14 cellular contexts compared by ENCODE assay signal in the genomic region with DNA sequence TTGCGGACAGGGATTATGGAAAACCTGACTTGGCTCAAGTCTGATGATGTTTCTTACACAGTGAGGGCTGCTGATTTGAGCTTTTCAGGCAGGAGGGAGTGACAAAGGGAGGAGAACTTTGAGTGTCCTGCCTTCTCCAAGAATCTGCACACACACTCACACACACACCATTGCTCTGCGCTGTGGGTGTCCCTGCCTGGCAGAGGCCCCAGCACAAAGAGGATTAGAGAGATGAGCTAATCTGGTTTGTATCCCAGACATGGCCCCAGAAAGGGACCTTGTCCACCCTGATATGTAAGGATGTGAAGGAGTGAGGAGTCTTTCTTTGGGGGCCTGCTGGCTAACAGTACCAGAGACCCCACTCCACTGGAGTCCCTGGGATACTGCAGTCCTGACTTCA. TPM values are rescaled to one million over a fixed set of nuclear protein-coding genes. Genes with fewer than 3 reads are reported as not detected.
A peak's percentile ranks its signal among the peaks of the same experiment; 100 is the strongest.
DNase-seq lines count a peak whose midpoint lies in the region; ATAC-seq and TF ChIP-seq lines count a peak whose summit lies in the region.
"Had no signal": no experiment of that assay in that cellular context is flagged by ENCODE, and none has a peak within 500 bp of the region (broad histone marks: within the 10 kb centered on the region; RNA-seq: fewer than 3 reads in every experiment).

No MANE protein-coding gene starts in this region.

- H3K36me3 ChIP-seq in left ventricle myocardium inferior (no peaks in the 10 kb centered on the region), right atrium auricular region (no peaks in the 10 kb centered on the region), iPS-20b (ENCODE audit: insufficient read depth, low read depth, low read length) (no peaks in the 10 kb centered on the region), vagina (no peaks in the 10 kb centered on the region), body of pancreas (replicated peaks in 1 of 2; ENCODE audit: insufficient read depth in 1 of 2, low read depth in 2 of 2) (no peaks in the 10 kb centered on the region)
- H3K36me3 ChIP-seq: BLaER1 treated with 17β-estradiol and CSF1 and Interleukin-3, amounts not matched to agents 10 nM and 100 nM; Peyer's patch had no signal

- peaks cover 73% of the 10 kb centered on the region for H3K27me3 Mint-ChIP-seq in activated naive CD8-positive, alpha-beta T cell treated with anti-CD3 and anti-CD28 coated beads, Interleukin-2, amount 10 ng/mL, durations not matched to agents 7 days and 5 days

- H3K27ac Mint-ChIP-seq in activated naive CD8-positive, alpha-beta T cell treated with anti-CD3 and anti-CD28 coated beads, Interleukin-2, amount 10 ng/mL, durations not matched to agents 7 days and 5 days = no peak overlapping the region

- DNase-seq in left ventricle myocardium inferior (no peak), right atrium auricular region (ENCODE audit: low spot score) (no peak), vagina (ENCODE audit: extremely low spot score in 2 of 2) (no peak), cortex of kidney (lab: John Stamatoyannopoulos, UW) (no peak), body of pancreas (no peak)
- DNase-seq in activated naive CD8-positive, alpha-beta T cell treated with anti-CD3 and anti-CD28 coated beads, Interleukin-2, amount 10 ng/mL, durations not matched to agents 7 days and 5 days = no peak
- DNase-seq: activated CD4-positive, CD25-positive, alpha-beta regulatory T cell; islet precursor cell; NCI-H187; Peyer's patch; trophoblast cell had no signal

- H3K4me1 ChIP-seq in left ventricle myocardium inferior (peaks cover 27% of the 10 kb centered on the region), right atrium auricular region (peaks cover 0 to 33% of the 10 kb centered on the region in 2 donors), iPS-20b (ENCODE audit: insufficient read depth, low read length) (no peaks in the 10 kb centered on the region; the same call in 1 of the 2 replicates), vagina (peaks cover 28% of the 10 kb centered on the region), body of pancreas (peaks cover 16% of the 10 kb centered on the region)

- TF ChIP-seq CTCF in left ventricle myocardium inferior (IDR thresholded peaks at IDR 0.05; ENCODE audit: borderline replicate concordance) (no peak), right atrium auricular region (IDR thresholded peaks at IDR 0.05) (no peak), vagina (IDR thresholded peaks at IDR 0.05) (no peak), body of pancreas (IDR thresholded peaks at IDR 0.05) (no peak)

- H3K4me3 Mint-ChIP-seq in activated naive CD8-positive, alpha-beta T cell treated with anti-CD3 and anti-CD28 coated beads, Interleukin-2, amount 10 ng/mL, durations not matched to agents 7 days and 5 days = peak overlapping the region; percentile 37

- TF ChIP-seq POLR2A in vagina (IDR thresholded peaks at IDR 0.05) = no peak
- no peak for TF ChIP-seq POLR2A in body of pancreas (IDR thresholded peaks at IDR 0.05)

- H3K4me3 ChIP-seq in left ventricle myocardium inferior (peak overlapping the region; percentile 65), right atrium auricular region (no peak overlapping the region), iPS-20b (ENCODE audit: low read length) (peak overlapping the region; percentile 64; the same call in 1 of the 2 replicates), vagina (peak overlapping the region in 1 of 2 donors; percentile 67), body of pancreas (no peak overlapping the region)

- POLR2A ChIA-PET in activated naive CD8-positive, alpha-beta T cell treated with anti-CD3 and anti-CD28 coated beads, Interleukin-2, amount 10 ng/mL, durations not matched to agents 7 days and 5 days (lab: Charles Lee) = interaction anchor here (1.1 kb wide), 1 partner anchor 116 kb away, joined by 4 read pairs; the partner anchor contains the start of gene ST7L

- H3K27me3 ChIP-seq in left ventricle myocardium inferior (ENCODE audit: low read depth) = peaks cover 13% of the 10 kb centered on the region
- no peaks in the 10 kb centered on the region for H3K27me3 ChIP-seq in right atrium auricular region
- H3K27me3 ChIP-seq in iPS-20b (ENCODE audit: insufficient read depth, low read length) = peaks cover 90% of the 10 kb centered on the region
- H3K27me3 ChIP-seq in vagina = no peaks in the 10 kb centered on the region
- H3K27me3 ChIP-seq in body of pancreas = peaks cover 0 to 4% of the 10 kb centered on the region in 2 donors
- H3K27me3 ChIP-seq: Peyer's patch had no signal

- H3K27ac ChIP-seq in left ventricle myocardium inferior (replicated peaks) (no peak overlapping the region), right atrium auricular region (peak overlapping the region in 1 of 2 donors; percentile 75), iPS-20b (ENCODE audit: low read length) (no peak overlapping the region), vagina (peak overlapping the region; percentile 75), body of pancreas (no peak overlapping the region)
- H3K27ac ChIP-seq: BLaER1 treated with 17β-estradiol and CSF1 and Interleukin-3, amounts not matched to agents 10 nM and 100 nM had no signal

- no peaks in the 10 kb centered on the region for H3K36me3 Mint-ChIP-seq in activated naive CD8-positive, alpha-beta T cell treated with anti-CD3 and anti-CD28 coated beads, Interleukin-2, amount 10 ng/mL, durations not matched to agents 7 days and 5 days

- H3K9me3 Mint-ChIP-seq in activated naive CD8-positive, alpha-beta T cell treated with anti-CD3 and anti-CD28 coated beads, Interleukin-2, amount 10 ng/mL, durations not matched to agents 7 days and 5 days = no peaks in the 10 kb centered on the region

- no peak overlapping the region for H3K9ac ChIP-seq in iPS-20b (ENCODE audit: low read depth, low read length)

- H3K9me3 ChIP-seq in left ventricle myocardium inferior (replicated peaks) (no peaks in the 10 kb centered on the region), right atrium auricular region (no peaks in the 10 kb centered on the region), iPS-20b (ENCODE audit: insufficient read depth, low read depth, low read length) (no peaks in the 10 kb centered on the region), vagina (no peaks in the 10 kb centered on the region), body of pancreas (no peaks in the 10 kb centered on the region)
- H3K9me3 ChIP-seq: Peyer's patch had no signal

- intact Hi-C loops in left ventricle myocardium inferior (cut with micrococcal nuclease) (no loop called here), vagina (cut with DNase I) (no loop called here), body of pancreas (cut with DNase I) (no loop called here)

- no peak for ATAC-seq in activated naive CD8-positive, alpha-beta T cell treated with anti-CD3 and anti-CD28 coated beads, Interleukin-2, amount 10 ng/mL, durations not matched to agents 7 days and 5 days (ENCODE audit: low read depth)
- ATAC-seq in GM21529 (IDR thresholded peaks at IDR 0.05; ENCODE audit: unreplicated experiment) = no peak
- ATAC-seq in body of pancreas = no peak

- H3K4me1 Mint-ChIP-seq in activated naive CD8-positive, alpha-beta T cell treated with anti-CD3 and anti-CD28 coated beads, Interleukin-2, amount 10 ng/mL, durations not matched to agents 7 days and 5 days = peaks cover 1% of the 10 kb centered on the region

- 81 to 88% methylated on average over 1 to 2 of the region's 2 CpGs for WGBS in body of pancreas, 2 donors

RNA-seq across cellular contexts. Expression of gene WNT2B, which starts 5.9 kb away (rescaled TPM):
- 1.7 TPM for total RNA-seq in left ventricle myocardium inferior
- 10 to 100 TPM in 1 of 2 donors, 1 to 10 TPM in 1; 4.8 to 18.6 TPM for total RNA-seq in right atrium auricular region
- total RNA-seq in activated naive CD8-positive, alpha-beta T cell treated with anti-CD3 and anti-CD28 coated beads, Interleukin-2, amount 10 ng/mL, durations not matched to agents 7 days and 5 days = under 1 TPM; 0.22 to 0.34 TPM
- total RNA-seq in vagina = 16.0 TPM
- 1 to 10 TPM; 1.6 to 3.9 TPM for total RNA-seq in body of pancreas

Comparison
In these comparisons a context has a peak if more than half of its experiments do, and no peak if none do; other contexts are left out.
1. H3K4me3 ChIP-seq: peak in left ventricle myocardium inferior (single experiment) and iPS-20b (single experiment); none in right atrium auricular region (0 of 2) and body of pancreas (0 of 2).